In the genomic region with DNA sequence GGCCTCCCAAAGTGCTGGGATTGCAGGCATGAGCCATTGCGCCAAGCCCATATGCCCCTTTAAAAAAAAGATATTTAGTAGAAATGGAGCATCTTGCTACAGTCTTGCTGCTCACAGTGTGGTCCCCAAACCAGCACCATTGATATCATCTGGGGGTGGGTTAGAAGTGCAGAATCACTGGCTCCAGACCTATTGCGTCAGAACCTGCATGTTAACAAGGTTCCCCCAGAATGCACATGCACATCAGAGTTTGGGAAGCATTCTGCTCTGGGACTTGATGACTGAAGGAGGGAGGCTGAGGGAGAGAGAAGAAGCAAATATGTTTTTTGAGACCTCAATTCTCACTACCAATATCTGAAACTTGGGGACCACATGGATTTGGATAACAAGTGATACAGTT, we compare ENCODE assay signal across 9 cellular contexts.
"Had no signal": no experiment of that assay in that cellular context is flagged by ENCODE, and none has a peak within 500 bp of the region (broad histone marks: within the 10 kb centered on the region; RNA-seq: fewer than 3 reads in every experiment).

No MANE protein-coding gene starts in this region.

- H3K4me3 Mint-ChIP-seq: H9 had no signal

- H3K27ac Mint-ChIP-seq: H9 had no signal

- DNase-seq: GM23248, GOT3, H9, HCEC 1CT, Karpas-422, KBM-7 had no signal

- H3K27ac ChIP-seq: GM23248, KMS-11 had no signal

- H3K9ac ChIP-seq: GM23248, KMS-11 had no signal

- H3K4me2 ChIP-seq: KMS-11 had no signal

- H2AFZ ChIP-seq: GM23248 had no signal

- FAIRE-seq: H54, HTR-8/SVneo had no signal

- H3K4me3 ChIP-seq: GM23248 had no signal
